Comparison of ENCODE assay signal across 8 cellular contexts in the genomic region with DNA sequence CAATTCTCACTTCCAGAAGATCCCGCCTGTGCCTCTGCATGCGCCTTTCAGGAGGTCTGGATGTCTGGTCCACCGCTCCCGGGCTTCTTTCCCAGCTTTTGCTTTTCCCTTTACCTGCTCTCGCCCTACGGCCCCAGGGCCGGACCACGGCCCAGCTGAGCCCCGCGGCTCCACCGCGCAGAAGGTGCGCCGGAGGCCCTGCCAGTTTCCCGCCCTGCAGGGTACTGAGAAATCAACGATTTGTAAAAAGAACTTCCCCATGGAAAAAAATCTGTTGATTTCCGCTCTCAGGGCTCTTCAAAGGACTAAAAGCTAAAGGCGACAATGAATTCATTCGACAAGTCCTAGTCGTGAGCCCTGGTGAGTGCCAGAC. TPM values are rescaled to one million over a fixed set of nuclear protein-coding genes. Genes with fewer than 3 reads are reported as not detected.
A peak's percentile ranks its signal among the peaks of the same experiment; 100 is the strongest.
DNase-seq lines count a peak whose midpoint lies in the region; ATAC-seq and TF ChIP-seq lines count a peak whose summit lies in the region.

No MANE protein-coding gene starts in this region.

- CTCF ChIA-PET in AG04450 (lab: Charles Lee): interaction anchor here (1.1 kb wide), 1 partner anchor 268 kb away, joined by 5 read pairs; no protein-coding TSS in a partner anchor

- peak overlapping the region; percentile 87 for H3K9ac ChIP-seq in mucosa of stomach (ENCODE audit: low read length)

- no peak for DNase-seq in AG04450 (ENCODE audit: low read depth, low spot score)
- peak; percentile 27 for DNase-seq in HuH-7.5 (ENCODE audit: low spot score)
- peak; percentile 46 for DNase-seq in ecto neural progenitor cell (ENCODE audit: low spot score)
- DNase-seq in NCI-H2029 treated with DMSO at 0.1 percent for 48 hours (lab: John Stamatoyannopoulos, UW): no peak

- POLR2A ChIA-PET in AG04450 (lab: Yijun Ruan, JAX): no interaction called here

- ATAC-seq in HG02623 (IDR thresholded peaks at IDR 0.05; ENCODE audit: unreplicated experiment) (no peak), GM18868 (IDR thresholded peaks at IDR 0.05; ENCODE audit: unreplicated experiment) (no peak), HG03039 (IDR thresholded peaks at IDR 0.05; ENCODE audit: unreplicated experiment) (no peak)

- no peak overlapping the region for H3K27ac ChIP-seq in AG04450 (ENCODE audit: low read depth, low read length)

- no peaks in the 10 kb centered on the region for H3K4me1 ChIP-seq in mucosa of stomach (ENCODE audit: control insufficient read depth, insufficient read depth, low read length)

- H3K4me3 ChIP-seq in AG04450 (ENCODE audit: low read depth, low read length) (peak overlapping the region; percentile 50), mucosa of stomach (ENCODE audit: low read length) (peak overlapping the region; percentile 74)

- H3K27me3 ChIP-seq in AG04450 (ENCODE audit: control insufficient read depth, insufficient read depth, low read length): peaks cover 30% of the 10 kb centered on the region
- no peaks in the 10 kb centered on the region for H3K27me3 ChIP-seq in mucosa of stomach (ENCODE audit: control insufficient read depth, insufficient read depth, low read length)

- H3K9me3 ChIP-seq in AG04450 (ENCODE audit: control insufficient read depth, insufficient read depth, low read length) (peaks cover 9% of the 10 kb centered on the region; the same call in 1 of the 2 replicates), mucosa of stomach (ENCODE audit: control insufficient read depth, low read length) (no peaks in the 10 kb centered on the region)

- no peak for TF ChIP-seq CTCF in AG04450 (IDR thresholded peaks at IDR 0.05; ENCODE audit: low read depth, low read length)

- no peaks in the 10 kb centered on the region for H3K36me3 ChIP-seq in mucosa of stomach (ENCODE audit: control insufficient read depth, insufficient read depth, low read length)

RNA-seq across cellular contexts. Expression of a gene that starts 7.0 kb away (rescaled TPM):
- polyA plus RNA-seq in AG04450 (2011; rRNA removed): under 0.01 TPM in 1 of 2 replicates, not detected in the other
- 32,191 and 46,154 TPM in 2 replicates for polyA minus RNA-seq in AG04450 (2011; rRNA and poly(A)+ RNA removed)

RNA-seq across cellular contexts. Expression of a gene that starts 32.9 kb away (rescaled TPM):
- polyA plus RNA-seq in AG04450 (2011; rRNA removed): 3.9 and 4.2 TPM in 2 replicates
- 4.3 and 5.7 TPM in 2 replicates for polyA minus RNA-seq in AG04450 (2011; rRNA and poly(A)+ RNA removed)

Comparison
In these comparisons a context has a peak if more than half of its experiments do, and no peak if none do; other contexts are left out.
1. DNase-seq: peak in HuH-7.5 (single experiment) and ecto neural progenitor cell (single experiment); none in AG04450 (single experiment) and NCI-H2029 treated with DMSO at 0.1 percent for 48 hours (single experiment).